Comparison of ENCODE assay signal across 1 cellular context in the genomic region with DNA sequence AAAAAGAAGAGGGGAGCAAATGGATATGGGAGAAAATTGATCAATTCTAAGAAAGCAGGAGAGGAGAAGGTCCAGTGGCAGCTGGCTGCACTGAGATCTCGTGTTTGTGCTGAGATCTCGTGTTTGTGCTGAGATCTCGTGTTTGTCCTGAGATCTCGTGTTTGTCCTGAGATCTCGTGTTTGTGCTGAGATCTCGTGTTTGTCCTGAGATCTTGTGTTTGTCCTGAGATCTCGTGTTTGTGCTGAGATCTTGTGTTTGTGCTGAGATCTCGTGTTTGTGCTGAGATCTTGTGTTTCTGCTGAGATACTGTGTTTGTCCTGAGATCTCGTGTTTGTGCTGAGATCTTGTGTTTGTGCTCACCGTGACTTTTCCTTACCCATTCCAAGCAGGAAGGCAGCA.
TF ChIP-seq lines count a peak whose summit lies in the region.

No MANE protein-coding gene starts in this region.

TF ChIP-seq in H1, 55 proteins besides CTCF, POLR2A, EP300 and RAD21 (continued from another document):
- TF ChIP-seq, protein P1, sequence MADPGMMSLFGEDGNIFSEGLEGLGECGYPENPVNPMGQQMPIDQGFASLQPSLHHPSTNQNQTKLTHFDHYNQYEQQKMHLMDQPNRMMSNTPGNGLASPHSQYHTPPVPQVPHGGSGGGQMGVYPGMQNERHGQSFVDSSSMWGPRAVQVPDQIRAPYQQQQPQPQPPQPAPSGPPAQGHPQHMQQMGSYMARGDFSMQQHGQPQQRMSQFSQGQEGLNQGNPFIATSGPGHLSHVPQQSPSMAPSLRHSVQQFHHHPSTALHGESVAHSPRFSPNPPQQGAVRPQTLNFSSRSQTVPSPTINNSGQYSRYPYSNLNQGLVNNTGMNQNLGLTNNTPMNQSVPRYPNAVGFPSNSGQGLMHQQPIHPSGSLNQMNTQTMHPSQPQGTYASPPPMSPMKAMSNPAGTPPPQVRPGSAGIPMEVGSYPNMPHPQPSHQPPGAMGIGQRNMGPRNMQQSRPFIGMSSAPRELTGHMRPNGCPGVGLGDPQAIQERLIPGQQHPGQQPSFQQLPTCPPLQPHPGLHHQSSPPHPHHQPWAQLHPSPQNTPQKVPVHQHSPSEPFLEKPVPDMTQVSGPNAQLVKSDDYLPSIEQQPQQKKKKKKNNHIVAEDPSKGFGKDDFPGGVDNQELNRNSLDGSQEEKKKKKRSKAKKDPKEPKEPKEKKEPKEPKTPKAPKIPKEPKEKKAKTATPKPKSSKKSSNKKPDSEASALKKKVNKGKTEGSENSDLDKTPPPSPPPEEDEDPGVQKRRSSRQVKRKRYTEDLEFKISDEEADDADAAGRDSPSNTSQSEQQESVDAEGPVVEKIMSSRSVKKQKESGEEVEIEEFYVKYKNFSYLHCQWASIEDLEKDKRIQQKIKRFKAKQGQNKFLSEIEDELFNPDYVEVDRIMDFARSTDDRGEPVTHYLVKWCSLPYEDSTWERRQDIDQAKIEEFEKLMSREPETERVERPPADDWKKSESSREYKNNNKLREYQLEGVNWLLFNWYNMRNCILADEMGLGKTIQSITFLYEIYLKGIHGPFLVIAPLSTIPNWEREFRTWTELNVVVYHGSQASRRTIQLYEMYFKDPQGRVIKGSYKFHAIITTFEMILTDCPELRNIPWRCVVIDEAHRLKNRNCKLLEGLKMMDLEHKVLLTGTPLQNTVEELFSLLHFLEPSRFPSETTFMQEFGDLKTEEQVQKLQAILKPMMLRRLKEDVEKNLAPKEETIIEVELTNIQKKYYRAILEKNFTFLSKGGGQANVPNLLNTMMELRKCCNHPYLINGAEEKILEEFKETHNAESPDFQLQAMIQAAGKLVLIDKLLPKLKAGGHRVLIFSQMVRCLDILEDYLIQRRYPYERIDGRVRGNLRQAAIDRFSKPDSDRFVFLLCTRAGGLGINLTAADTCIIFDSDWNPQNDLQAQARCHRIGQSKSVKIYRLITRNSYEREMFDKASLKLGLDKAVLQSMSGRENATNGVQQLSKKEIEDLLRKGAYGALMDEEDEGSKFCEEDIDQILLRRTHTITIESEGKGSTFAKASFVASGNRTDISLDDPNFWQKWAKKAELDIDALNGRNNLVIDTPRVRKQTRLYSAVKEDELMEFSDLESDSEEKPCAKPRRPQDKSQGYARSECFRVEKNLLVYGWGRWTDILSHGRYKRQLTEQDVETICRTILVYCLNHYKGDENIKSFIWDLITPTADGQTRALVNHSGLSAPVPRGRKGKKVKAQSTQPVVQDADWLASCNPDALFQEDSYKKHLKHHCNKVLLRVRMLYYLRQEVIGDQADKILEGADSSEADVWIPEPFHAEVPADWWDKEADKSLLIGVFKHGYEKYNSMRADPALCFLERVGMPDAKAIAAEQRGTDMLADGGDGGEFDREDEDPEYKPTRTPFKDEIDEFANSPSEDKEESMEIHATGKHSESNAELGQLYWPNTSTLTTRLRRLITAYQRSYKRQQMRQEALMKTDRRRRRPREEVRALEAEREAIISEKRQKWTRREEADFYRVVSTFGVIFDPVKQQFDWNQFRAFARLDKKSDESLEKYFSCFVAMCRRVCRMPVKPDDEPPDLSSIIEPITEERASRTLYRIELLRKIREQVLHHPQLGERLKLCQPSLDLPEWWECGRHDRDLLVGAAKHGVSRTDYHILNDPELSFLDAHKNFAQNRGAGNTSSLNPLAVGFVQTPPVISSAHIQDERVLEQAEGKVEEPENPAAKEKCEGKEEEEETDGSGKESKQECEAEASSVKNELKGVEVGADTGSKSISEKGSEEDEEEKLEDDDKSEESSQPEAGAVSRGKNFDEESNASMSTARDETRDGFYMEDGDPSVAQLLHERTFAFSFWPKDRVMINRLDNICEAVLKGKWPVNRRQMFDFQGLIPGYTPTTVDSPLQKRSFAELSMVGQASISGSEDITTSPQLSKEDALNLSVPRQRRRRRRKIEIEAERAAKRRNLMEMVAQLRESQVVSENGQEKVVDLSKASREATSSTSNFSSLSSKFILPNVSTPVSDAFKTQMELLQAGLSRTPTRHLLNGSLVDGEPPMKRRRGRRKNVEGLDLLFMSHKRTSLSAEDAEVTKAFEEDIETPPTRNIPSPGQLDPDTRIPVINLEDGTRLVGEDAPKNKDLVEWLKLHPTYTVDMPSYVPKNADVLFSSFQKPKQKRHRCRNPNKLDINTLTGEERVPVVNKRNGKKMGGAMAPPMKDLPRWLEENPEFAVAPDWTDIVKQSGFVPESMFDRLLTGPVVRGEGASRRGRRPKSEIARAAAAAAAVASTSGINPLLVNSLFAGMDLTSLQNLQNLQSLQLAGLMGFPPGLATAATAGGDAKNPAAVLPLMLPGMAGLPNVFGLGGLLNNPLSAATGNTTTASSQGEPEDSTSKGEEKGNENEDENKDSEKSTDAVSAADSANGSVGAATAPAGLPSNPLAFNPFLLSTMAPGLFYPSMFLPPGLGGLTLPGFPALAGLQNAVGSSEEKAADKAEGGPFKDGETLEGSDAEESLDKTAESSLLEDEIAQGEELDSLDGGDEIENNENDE (IDR thresholded peaks at IDR 0.05; ENCODE audit: insufficient replicate concordance, low read length), result no peak
- TF ChIP-seq CTBP2 (IDR thresholded peaks at IDR 0.05; ENCODE audit: borderline replicate concordance, insufficient read depth, insufficient read length, low read length) (no peak), CHD2 (IDR thresholded peaks at IDR 0.05; ENCODE audit: low read length) (0 out of 2 replicates have a peak, but pooled peaks have one; percentile 26)
